ENCODE assay signal across 1 cellular context in genomic region chr2:240566203-240567136, GRCh38.
A peak's percentile ranks its signal among the peaks of the same experiment; 100 is the strongest.
TF ChIP-seq lines count a peak whose summit lies in the region.

No MANE protein-coding gene starts in this region.

TF ChIP-seq in HepG2, 621 proteins besides CTCF, POLR2A, EP300 and RAD21 (continued from another document and continues in another):
- TF ChIP-seq ZBTB39 (CRISPR knock-in tag; IDR thresholded peaks at IDR 0.05) (0 out of 2 replicates have a peak, but pooled peaks have one; percentile 40), ZFP37 (CRISPR knock-in tag; IDR thresholded peaks at IDR 0.05; ENCODE audit: borderline replicate concordance) (no peak), RFXAP (CRISPR knock-in tag; IDR thresholded peaks at IDR 0.05; ENCODE audit: borderline replicate concordance) (peak; percentile 82; the same call in 1 of the 2 replicates), ZNF790 (CRISPR knock-in tag; IDR thresholded peaks at IDR 0.05; ENCODE audit: borderline replicate concordance) (no peak), EHMT2 (IDR thresholded peaks at IDR 0.05; ENCODE audit: borderline replicate concordance, low read depth, low read length) (no peak), ZNF232 (CRISPR knock-in tag; IDR thresholded peaks at IDR 0.05; ENCODE audit: borderline replicate concordance) (peak; percentile 36; the same call in 1 of the 2 replicates), DNMT1 (CRISPR knock-in tag; IDR thresholded peaks at IDR 0.05) (no peak; the same call in 1 of the 2 replicates), ZNF318 (CRISPR knock-in tag; IDR thresholded peaks at IDR 0.05) (no peak; the same call in 1 of the 2 replicates), PRDM10 (CRISPR knock-in tag; IDR thresholded peaks at IDR 0.05; ENCODE audit: low read depth) (peak; percentile 33; the same call in 1 of the 2 replicates), HNRNPL (IDR thresholded peaks at IDR 0.05; ENCODE audit: low read depth, low read length) (peak; percentile 82; the same call in 1 of the 2 replicates), ZFP82 (CRISPR knock-in tag; IDR thresholded peaks at IDR 0.05; ENCODE audit: borderline replicate concordance) (no peak), CEBPB (IDR thresholded peaks at IDR 0.05; ENCODE audit: borderline replicate concordance, low read depth, low read length) (no peak), ZNF740 (CRISPR knock-in tag; IDR thresholded peaks at IDR 0.05) (no peak), BRCA1 (CRISPR knock-in tag; IDR thresholded peaks at IDR 0.05) (no peak), TSC22D2 (CRISPR knock-in tag; IDR thresholded peaks at IDR 0.05; ENCODE audit: borderline replicate concordance) (peak; percentile 70; the same call in 1 of the 2 replicates), ELF1 (CRISPR knock-in tag; IDR thresholded peaks at IDR 0.05) (no peak), MIER2 (CRISPR knock-in tag; IDR thresholded peaks at IDR 0.05) (peak; percentile 27; the same call in 1 of the 2 replicates), POLR2AphosphoS5 (IDR thresholded peaks at IDR 0.05; ENCODE audit: low read depth, low read length) (peak; percentile 95), SYNCRIP (IDR thresholded peaks at IDR 0.05; ENCODE audit: insufficient read depth, low read depth, low read length) (no peak), ETV5 (CRISPR knock-in tag; IDR thresholded peaks at IDR 0.05; ENCODE audit: borderline replicate concordance) (peak; percentile 34; the same call in 1 of the 2 replicates), FUBP1 (CRISPR knock-in tag; IDR thresholded peaks at IDR 0.05; ENCODE audit: borderline replicate concordance) (no peak), ZNF34 (CRISPR knock-in tag; IDR thresholded peaks at IDR 0.05; ENCODE audit: borderline replicate concordance) (peak; percentile 59; the same call in 1 of the 2 replicates), ZNF567 (CRISPR knock-in tag; IDR thresholded peaks at IDR 0.05; ENCODE audit: borderline replicate concordance) (no peak; the same call in 1 of the 2 replicates), MXD4 (CRISPR knock-in tag; IDR thresholded peaks at IDR 0.05) (no peak), ZNF709 (CRISPR knock-in tag; IDR thresholded peaks at IDR 0.05) (no peak; the same call in 1 of the 2 replicates), ZNF513 (CRISPR knock-in tag; conservative IDR thresholded peaks at IDR 0.05) (0 out of 2 replicates have a peak, but pooled peaks have one; percentile 30), ZNF83 (CRISPR knock-in tag; IDR thresholded peaks at IDR 0.05; ENCODE audit: borderline replicate concordance) (no peak), THAP7 (CRISPR knock-in tag; IDR thresholded peaks at IDR 0.05) (peak; percentile 93), SKIL (CRISPR knock-in tag; IDR thresholded peaks at IDR 0.05; ENCODE audit: borderline replicate concordance) (no peak), ATF6 (CRISPR knock-in tag; conservative IDR thresholded peaks at IDR 0.05) (no peak; the same call in 1 of the 2 replicates), ZNF543 (CRISPR knock-in tag; IDR thresholded peaks at IDR 0.05) (no peak; the same call in 1 of the 2 replicates), ZFP1 (CRISPR knock-in tag; IDR thresholded peaks at IDR 0.05) (no peak)
